Comparison of ENCODE assay signal across 16 cellular contexts in genomic region chr11:3936517-3936916, GRCh38.
"Had no signal": no experiment of that assay in that cellular context is flagged by ENCODE, and none has a peak within 500 bp of the region (broad histone marks: within the 10 kb centered on the region; RNA-seq: fewer than 3 reads in every experiment).

No MANE protein-coding gene starts in this region.

- H3K27ac ChIP-seq: esophagus muscularis mucosa, hepatocyte, lower lobe of right lung, suprapubic skin, transverse colon had no signal

- H3K36me3 ChIP-seq: esophagus muscularis mucosa, lower lobe of right lung, suprapubic skin, transverse colon, uterus had no signal

- H3K4me3 ChIP-seq: esophagus muscularis mucosa, hepatocyte, lower lobe of right lung, suprapubic skin, transverse colon, uterus had no signal

- DNase-seq: activated CD4-positive, alpha-beta T cell treated with anti-CD3 and anti-CD28 coated beads, Interleukin-2, amount 50 U/mL, for 4 hours; activated gamma-delta T cell treated with Interleukin-2 at 50 U/mL for 16 hours; activated T-cell treated with anti-CD3 and anti-CD28 coated beads for 4 hours; anterior cingulate cortex; effector CD4-positive, alpha-beta T cell; islet precursor cell; lower lobe of right lung; stimulated activated CD4-positive, alpha-beta T cell treated with anti-CD3 and anti-CD28 coated beads, Interleukin-2, amount 100 ng/mL, for 24 hours; stimulated activated naive CD8-positive, alpha-beta T cell treated with anti-CD3 and anti-CD28 coated beads, Interleukin-15, amount 100 ng/mL, for 72 hours; transverse colon; uterus had no signal

- H3K36me3 Mint-ChIP-seq: brain had no signal

- H3K9me3 ChIP-seq: esophagus muscularis mucosa, lower lobe of right lung, suprapubic skin, transverse colon, uterus had no signal

- H3K9me3 Mint-ChIP-seq: activated T-helper 1 cell treated with anti-CD3 and anti-CD28 coated beads, Interleukin-12 subunit alpha, Interleukin-12 subunit beta, Interleukin-2, Interleukin-4 antibody, amounts not matched to agents 30 ng/mL and 10 ng/mL and 1 ng/mL, durations not matched to agents 14 hours and 24 hours and 36 hours; brain; stimulated activated naive CD8-positive, alpha-beta T cell treated with anti-CD3 and anti-CD28 coated beads, Interleukin-15, amount 100 ng/mL, for 72 hours had no signal

- H3K27me3 ChIP-seq: esophagus muscularis mucosa, hepatocyte, suprapubic skin, transverse colon, uterus had no signal

- H3K27ac Mint-ChIP-seq: activated T-helper 1 cell treated with anti-CD3 and anti-CD28 coated beads, Interleukin-12 subunit alpha, Interleukin-12 subunit beta, Interleukin-2, Interleukin-4 antibody, amounts not matched to agents 30 ng/mL and 10 ng/mL and 1 ng/mL, durations not matched to agents 14 hours and 24 hours and 36 hours; brain; stimulated activated naive CD8-positive, alpha-beta T cell treated with anti-CD3 and anti-CD28 coated beads, Interleukin-15, amount 100 ng/mL, for 72 hours had no signal

- ATAC-seq: lower lobe of right lung; stimulated activated naive CD8-positive, alpha-beta T cell treated with anti-CD3 and anti-CD28 coated beads, Interleukin-15, amount 100 ng/mL, for 72 hours had no signal

- H3K4me3 Mint-ChIP-seq: activated T-helper 1 cell treated with anti-CD3 and anti-CD28 coated beads, Interleukin-12 subunit alpha, Interleukin-12 subunit beta, Interleukin-2, Interleukin-4 antibody, amounts not matched to agents 30 ng/mL and 10 ng/mL and 1 ng/mL, durations not matched to agents 14 hours and 24 hours and 36 hours; brain; stimulated activated naive CD8-positive, alpha-beta T cell treated with anti-CD3 and anti-CD28 coated beads, Interleukin-15, amount 100 ng/mL, for 72 hours had no signal

- H3K27me3 Mint-ChIP-seq: brain; stimulated activated naive CD8-positive, alpha-beta T cell treated with anti-CD3 and anti-CD28 coated beads, Interleukin-15, amount 100 ng/mL, for 72 hours had no signal
